ENCODE assay signal across 14 cellular contexts in the genomic region with DNA sequence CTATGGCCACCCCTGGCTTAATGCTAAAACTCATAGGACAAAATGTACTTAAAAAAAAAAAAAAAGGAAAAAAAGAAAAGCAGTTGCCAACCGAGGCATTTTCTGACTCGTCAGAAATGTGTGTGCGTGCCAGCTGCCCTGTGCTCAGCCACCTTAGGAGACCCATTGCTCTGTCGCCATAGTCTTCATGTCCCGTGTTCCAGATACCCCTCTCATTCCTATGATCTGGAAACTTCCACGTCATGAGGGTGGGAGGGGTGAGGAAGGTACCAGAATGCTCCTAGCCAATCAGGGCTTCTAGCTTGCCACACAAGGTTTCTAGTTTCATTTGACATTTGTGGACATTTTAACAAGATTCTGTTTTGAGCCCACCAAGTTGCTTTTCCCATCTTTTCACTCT.
DNase-seq lines count a peak whose midpoint lies in the region; ATAC-seq and TF ChIP-seq lines count a peak whose summit lies in the region.
"Had no signal": no experiment of that assay in that cellular context is flagged by ENCODE, and none has a peak within 500 bp of the region (broad histone marks: within the 10 kb centered on the region; RNA-seq: fewer than 3 reads in every experiment).

No MANE protein-coding gene starts in this region.

- no peaks in the 10 kb centered on the region for H3K9me2 ChIP-seq in Loucy (replicated peaks; ENCODE audit: low read depth, low read length)

- H3K27me3 ChIP-seq in Loucy (ENCODE audit: insufficient read depth, low read length, poor library complexity, severe bottlenecking) (no peaks in the 10 kb centered on the region), esophagus squamous epithelium (no peaks in the 10 kb centered on the region), prostate gland (replicated peaks; ENCODE audit: insufficient read depth) (no peaks in the 10 kb centered on the region), transverse colon (no peaks in the 10 kb centered on the region)
- H3K27me3 ChIP-seq: SJSA1 had no signal

- DNase-seq in esophagus squamous epithelium (lab: John Stamatoyannopoulos, UW) (no peak), prostate gland (ENCODE audit: low spot score) (no peak), transverse colon (no peak), NCI-H128 (lab: John Stamatoyannopoulos, UW; ENCODE audit: unreplicated experiment) (no peak)
- DNase-seq: Caco-2, H7, NCI-H1436, NCI-H2029 treated with DMSO at 0.1 percent for 48 hours, NCI-H510A had no signal

- H3K9me3 ChIP-seq in Loucy (ENCODE audit: insufficient read depth, low read depth, low read length) (no peaks in the 10 kb centered on the region), esophagus squamous epithelium (no peaks in the 10 kb centered on the region), prostate gland (no peaks in the 10 kb centered on the region), transverse colon (no peaks in the 10 kb centered on the region)
- H3K9me3 ChIP-seq: Caco-2, SJSA1 had no signal

- peaks cover 39% of the 10 kb centered on the region for H3K4me1 ChIP-seq in Loucy (ENCODE audit: insufficient read depth, low read length, poor library complexity, severe bottlenecking)
- H3K4me1 ChIP-seq in esophagus squamous epithelium, result peaks cover 0 to 4% (median 0%) of the 10 kb centered on the region in 3 donors
- H3K4me1 ChIP-seq in prostate gland (replicated peaks), result no peaks in the 10 kb centered on the region
- peaks cover 0 to 14% (median 0%) of the 10 kb centered on the region in 4 donors for H3K4me1 ChIP-seq in transverse colon
- H3K4me1 ChIP-seq: Caco-2 had no signal

- ATAC-seq in HG02623 (IDR thresholded peaks at IDR 0.05; ENCODE audit: unreplicated experiment), result no peak
- no peak for ATAC-seq in HG02588 (IDR thresholded peaks at IDR 0.05; ENCODE audit: unreplicated experiment)

- H3F3A ChIP-seq in Loucy (ENCODE audit: low read depth), result no peaks in the 10 kb centered on the region

- H3K27ac ChIP-seq in esophagus squamous epithelium (peak overlapping the region in 3 of 4 donors; percentile 19 to 44 (median 31)), prostate gland (peak overlapping the region; percentile 28 to 60), transverse colon (peak overlapping the region in 3 of 4 donors; percentile 33 to 62 (median 55))
- H3K27ac ChIP-seq: C4-2B, SJSA1 had no signal

- H2AFZ ChIP-seq in Loucy (ENCODE audit: low read length), result peak overlapping the region; percentile 16; the same call in 1 of the 2 replicates

- no peaks in the 10 kb centered on the region for H3K79me2 ChIP-seq in Loucy (ENCODE audit: insufficient read depth, low read length)

- 77% methylated on average over 6 of the region's 6 CpGs for WGBS in esophagus squamous epithelium, 2 donors
- WGBS in prostate gland, result 52% methylated on average over 6 of the region's 6 CpGs
- 79 to 85% methylated on average over 6 of the region's 6 CpGs for WGBS in transverse colon (ENCODE audit: low coverage in 1 of 2), 2 donors

- no peak for TF ChIP-seq POLR2A in esophagus squamous epithelium (IDR thresholded peaks at IDR 0.05)
- TF ChIP-seq POLR2A in prostate gland (IDR thresholded peaks at IDR 0.05), result no peak
- no peak for TF ChIP-seq POLR2A in transverse colon (IDR thresholded peaks at IDR 0.05)

- H3K4me2 ChIP-seq in Loucy (ENCODE audit: low read depth, low read length, poor library complexity, severe bottlenecking), result peak overlapping the region; percentile 68

- H3K9ac ChIP-seq in Loucy (ENCODE audit: low read depth, low read length, poor library complexity, severe bottlenecking), result peak overlapping the region; percentile 54

- intact Hi-C loops in esophagus squamous epithelium (cut with DNase I) (no loop called here), prostate gland (cut with DNase I) (loop anchor here (5.0 kb wide), 1 partner anchor 194 kb away; no protein-coding TSS in a partner anchor), transverse colon (cut with DNase I; ENCODE audit: low total_unique reads) (no loop called here)

- in situ Hi-C loops in transverse colon (cut with MboI; ENCODE audit: low pct_ligation_motif_present in 1 of 4, low pct_unique_long_range_greater_than_20kb in 1 of 4, low sequenced_read_pairs in 3 of 4), result no loop called here

- peak overlapping the region; percentile 49 for H3K4me3 ChIP-seq in Loucy (ENCODE audit: low read length, poor library complexity, severe bottlenecking)
- H3K4me3 ChIP-seq in esophagus squamous epithelium, result no peak overlapping the region
- H3K4me3 ChIP-seq in prostate gland, result no peak overlapping the region
- no peak overlapping the region for H3K4me3 ChIP-seq in transverse colon
- H3K4me3 ChIP-seq: SJSA1 had no signal

- H4K20me1 ChIP-seq in Loucy (ENCODE audit: insufficient read depth, low read length, poor library complexity, severe bottlenecking), result no peaks in the 10 kb centered on the region

- no peak for TF ChIP-seq EP300 in transverse colon (IDR thresholded peaks at IDR 0.05; ENCODE audit: low read depth)

- no peaks in the 10 kb centered on the region; the same call in 1 of the 2 replicates for H3K36me3 ChIP-seq in Loucy (ENCODE audit: insufficient read depth, low read length)
- H3K36me3 ChIP-seq in esophagus squamous epithelium, result peaks cover 5 to 87% (median 10%) of the 10 kb centered on the region in 3 donors
- no peaks in the 10 kb centered on the region for H3K36me3 ChIP-seq in prostate gland
- H3K36me3 ChIP-seq in transverse colon, result peaks cover 0 to 30% (median 6%) of the 10 kb centered on the region in 4 donors

- TF ChIP-seq CTCF in Loucy (conservative IDR thresholded peaks at IDR 0.05; ENCODE audit: low read length), result no peak
- TF ChIP-seq CTCF in esophagus squamous epithelium (IDR thresholded peaks at IDR 0.05), result no peak
- no peak for TF ChIP-seq CTCF in prostate gland (IDR thresholded peaks at IDR 0.05)
- TF ChIP-seq CTCF in transverse colon (IDR thresholded peaks at IDR 0.05), result no peak
